In genomic region chr1:166937329-166937728, GRCh38 we compare ENCODE assay signal across 20 cellular contexts. TPM values are rescaled to one million over a fixed set of nuclear protein-coding genes. Genes with fewer than 3 reads are reported as not detected.
"Had no signal": no experiment of that assay in that cellular context is flagged by ENCODE, and none has a peak within 500 bp of the region (broad histone marks: within the 10 kb centered on the region; RNA-seq: fewer than 3 reads in every experiment).

No MANE protein-coding gene starts in this region.

- H3K4me3 ChIP-seq: MG63, SJCRH30 had no signal

- ATAC-seq: SK-N-SH treated with all-trans-retinoic acid at 6 μM for 48 hours had no signal

- H3K27ac ChIP-seq: HL-60, SJCRH30 had no signal

- H3K9me3 ChIP-seq: MG63, SJCRH30 had no signal

- H3K4me1 ChIP-seq: SJCRH30 had no signal

- H3K36me3 ChIP-seq: MG63, SJCRH30 had no signal

- DNase-seq: KBM-7, MG63, NCI-H1092, NCI-H1105 treated with DMSO at 0.1 percent for 48 hours, NCI-H1417 treated with DMSO at 0.1 percent for 48 hours, NCI-H146, NCI-H1694 treated with DMSO at 0.1 percent for 48 hours, NCI-H1930, NCI-H2107, NCI-H2171 treated with DMSO at 0.1 percent for 48 hours, NCI-H345, NCI-H446 treated with DMSO at 0.1 percent for 48 hours, NCI-H510A treated with DMSO at 0.1 percent for 48 hours, NCI-H526, NCI-H82, RPMI8226, SHP77 treated with DMSO at 0.1 percent for 48 hours, SJCRH30 had no signal

- H3K27me3 ChIP-seq: MG63, SJCRH30 had no signal

RNA-seq across cellular contexts. Expression of gene MAEL, which starts 51.8 kb away (rescaled TPM):
- total RNA-seq: SJCRH30 had no signal
